In the genomic region with DNA sequence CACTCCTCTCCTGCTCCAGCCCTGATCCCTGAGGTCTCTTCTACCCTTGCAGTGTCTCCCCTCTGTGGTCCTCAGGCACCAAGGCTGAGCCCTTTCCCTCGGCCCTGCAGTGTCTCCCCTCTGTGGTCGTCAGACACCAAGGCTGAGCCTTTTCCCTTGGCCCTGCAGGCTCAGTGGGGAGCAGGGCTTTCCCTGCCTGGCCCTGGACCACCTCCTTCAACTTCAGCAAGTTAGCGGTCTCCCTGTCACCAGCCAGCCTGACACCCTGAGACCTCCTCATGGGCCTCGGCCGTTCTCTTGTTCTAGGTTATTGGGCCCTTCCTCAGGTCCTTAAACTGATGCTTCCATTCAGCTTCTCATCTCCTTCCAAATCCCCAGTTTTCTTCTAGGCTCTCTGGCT, we compare ENCODE assay signal across 12 cellular contexts. TPM values are rescaled to one million over a fixed set of nuclear protein-coding genes. Genes with fewer than 3 reads are reported as not detected.
DNase-seq lines count a peak whose midpoint lies in the region; ATAC-seq and TF ChIP-seq lines count a peak whose summit lies in the region.
"Had no signal": no experiment of that assay in that cellular context is flagged by ENCODE, and none has a peak within 500 bp of the region (broad histone marks: within the 10 kb centered on the region; RNA-seq: fewer than 3 reads in every experiment).

No MANE protein-coding gene starts in this region.

- H3K4me3 ChIP-seq in BLaER1 (peak overlapping the region; percentile 90; the same call in 1 of the 2 replicates), GM23338 (no peak overlapping the region)
- H3K4me3 ChIP-seq: gastrocnemius medialis had no signal

- peak overlapping the region; percentile 98 for H3K4me2 ChIP-seq in BLaER1
- H3K4me2 ChIP-seq in GM23338 = no peak overlapping the region

- no peak overlapping the region for H2AFZ ChIP-seq in GM23338

- H3K27me3 Mint-ChIP-seq in GM23338 (ENCODE audit: insufficient read depth, low read depth, poor library complexity) = peaks cover 17% of the 10 kb centered on the region
- no peaks in the 10 kb centered on the region for H3K27me3 Mint-ChIP-seq in activated T-helper 17 cell treated with anti-CD3 and anti-CD28 coated beads, Interleukin-2, amount 50 U/mL, for 72 hours
- no peaks in the 10 kb centered on the region for H3K27me3 Mint-ChIP-seq in naive B cell

- H3K4me3 Mint-ChIP-seq in GM23338 (no peak overlapping the region), naive B cell (peak overlapping the region in 7 of 8 donors; percentile 85 to 95 (median 90))
- peak overlapping the region; percentile 99 for H3K4me3 Mint-ChIP-seq in activated T-helper 17 cell treated with anti-CD3 and anti-CD28 coated beads, Interleukin-2, amount 50 U/mL, for 72 hours
- H3K4me3 Mint-ChIP-seq: brain had no signal

- H3K4me1 ChIP-seq in BLaER1 (peaks cover 81% of the 10 kb centered on the region), GM23338 (ENCODE audit: insufficient read depth) (peaks cover 30% of the 10 kb centered on the region)
- H3K4me1 ChIP-seq: gastrocnemius medialis had no signal

- H4K20me1 ChIP-seq in BLaER1 (peaks cover 78% of the 10 kb centered on the region), GM23338 (replicated peaks; ENCODE audit: insufficient read depth) (no peaks in the 10 kb centered on the region)

- 0 out of 2 replicates have a peak overlapping the region, but pooled peaks have one; percentile 80 for H3K27ac Mint-ChIP-seq in GM23338
- H3K27ac Mint-ChIP-seq in activated T-helper 17 cell treated with anti-CD3 and anti-CD28 coated beads, Interleukin-2, amount 50 U/mL, for 72 hours = peak overlapping the region; percentile 95
- H3K27ac Mint-ChIP-seq in naive B cell = peak overlapping the region; percentile 95 to 99 (median 99)

- peak overlapping the region; percentile 98 for H3K9ac ChIP-seq in BLaER1

- H3K9me3 Mint-ChIP-seq in GM23338 (no peaks in the 10 kb centered on the region), naive B cell (no peaks in the 10 kb centered on the region)
- H3K9me3 Mint-ChIP-seq in activated T-helper 17 cell treated with anti-CD3 and anti-CD28 coated beads, Interleukin-2, amount 50 U/mL, for 72 hours = no peaks in the 10 kb centered on the region

- H3K36me3 Mint-ChIP-seq in GM23338 (ENCODE audit: low read depth) = peaks cover 3% of the 10 kb centered on the region; the same call in 1 of the 3 replicates
- peaks cover 79% of the 10 kb centered on the region for H3K36me3 Mint-ChIP-seq in activated T-helper 17 cell treated with anti-CD3 and anti-CD28 coated beads, Interleukin-2, amount 50 U/mL, for 72 hours (ENCODE audit: low read depth)
- peaks cover 6 to 7% of the 10 kb centered on the region in 2 donors for H3K36me3 Mint-ChIP-seq in naive B cell
- H3K36me3 Mint-ChIP-seq: brain had no signal

- H3K36me3 ChIP-seq in BLaER1 = peaks cover 54% of the 10 kb centered on the region
- no peaks in the 10 kb centered on the region for H3K36me3 ChIP-seq in GM23338 (ENCODE audit: insufficient read depth)
- H3K36me3 ChIP-seq: gastrocnemius medialis, WERI-Rb-1 had no signal

- no peaks in the 10 kb centered on the region for H3K9me3 ChIP-seq in BLaER1
- H3K9me3 ChIP-seq: gastrocnemius medialis had no signal

- H3K27ac ChIP-seq in BLaER1 (peak overlapping the region; percentile 98), GM23338 (ENCODE audit: low read depth) (no peak overlapping the region)
- H3K27ac ChIP-seq: gastrocnemius medialis, WERI-Rb-1 had no signal

- H3K4me1 Mint-ChIP-seq in GM23338 (peaks cover 41% of the 10 kb centered on the region), naive B cell (peaks cover 57 to 83% (median 80%) of the 10 kb centered on the region in 3 donors)
- peaks cover 39% of the 10 kb centered on the region for H3K4me1 Mint-ChIP-seq in activated T-helper 17 cell treated with anti-CD3 and anti-CD28 coated beads, Interleukin-2, amount 50 U/mL, for 72 hours

- ATAC-seq in GM23338 (no peak), naive B cell (ENCODE audit: low read depth in 2 of 2) (no peak), GM21526 (IDR thresholded peaks at IDR 0.05; ENCODE audit: low FRiP score, unreplicated experiment) (no peak)
- no peak for ATAC-seq in activated T-helper 17 cell treated with anti-CD3 and anti-CD28 coated beads, Interleukin-2, amount 50 U/mL, for 72 hours (replicated peaks)
- ATAC-seq: gastrocnemius medialis had no signal

- no peak for DNase-seq in GM23338 (ENCODE audit: low spot score)
- DNase-seq in naive B cell = no peak
- DNase-seq in NCI-H446 (lab: John Stamatoyannopoulos, UW) = no peak
- DNase-seq in islet precursor cell = no peak
- DNase-seq in NCI-H69 (lab: John Stamatoyannopoulos, UW) = no peak
- DNase-seq: NCI-H2029 treated with DMSO at 0.1 percent for 48 hours, WERI-Rb-1 had no signal

- peaks cover 11% of the 10 kb centered on the region; the same call in 1 of the 2 replicates for H3F3A ChIP-seq in GM23338 (replicated peaks; ENCODE audit: low read depth)

- H3K27me3 ChIP-seq in BLaER1 = no peaks in the 10 kb centered on the region
- peaks cover 11% of the 10 kb centered on the region for H3K27me3 ChIP-seq in GM23338 (ENCODE audit: insufficient read depth)

- H3K9me2 ChIP-seq in GM23338 (ENCODE audit: insufficient read depth) = no peaks in the 10 kb centered on the region

- no peak for TF ChIP-seq CTCF in GM23338 (conservative IDR thresholded peaks at IDR 0.05; ENCODE audit: low read depth in 2 of 2)

- no peaks in the 10 kb centered on the region for H3K79me2 ChIP-seq in GM23338 (replicated peaks; ENCODE audit: insufficient read depth)

TF ChIP-seq in GM23338, 12 proteins besides CTCF, POLR2A, EP300 and RAD21 (continues in another document):
- TF ChIP-seq, protein P1, sequence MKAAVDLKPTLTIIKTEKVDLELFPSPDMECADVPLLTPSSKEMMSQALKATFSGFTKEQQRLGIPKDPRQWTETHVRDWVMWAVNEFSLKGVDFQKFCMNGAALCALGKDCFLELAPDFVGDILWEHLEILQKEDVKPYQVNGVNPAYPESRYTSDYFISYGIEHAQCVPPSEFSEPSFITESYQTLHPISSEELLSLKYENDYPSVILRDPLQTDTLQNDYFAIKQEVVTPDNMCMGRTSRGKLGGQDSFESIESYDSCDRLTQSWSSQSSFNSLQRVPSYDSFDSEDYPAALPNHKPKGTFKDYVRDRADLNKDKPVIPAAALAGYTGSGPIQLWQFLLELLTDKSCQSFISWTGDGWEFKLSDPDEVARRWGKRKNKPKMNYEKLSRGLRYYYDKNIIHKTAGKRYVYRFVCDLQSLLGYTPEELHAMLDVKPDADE (IDR thresholded peaks at IDR 0.05) = no peak
- TF ChIP-seq NANOG (IDR thresholded peaks at IDR 0.05; ENCODE audit: borderline replicate concordance) (no peak), EZH2phosphoT487 (IDR thresholded peaks at IDR 0.05; ENCODE audit: unreplicated experiment) (no peak), ZNF331 (CRISPR knock-in tag; IDR thresholded peaks at IDR 0.05; ENCODE audit: low read depth) (no peak), ZNF114 (CRISPR knock-in tag; IDR thresholded peaks at IDR 0.05) (no peak), POLR2AphosphoS5 (IDR thresholded peaks at IDR 0.05; ENCODE audit: low read depth) (no peak), STAT1 (IDR thresholded peaks at IDR 0.05; ENCODE audit: unreplicated experiment) (no peak)
- TF ChIP-seq, protein P2, sequence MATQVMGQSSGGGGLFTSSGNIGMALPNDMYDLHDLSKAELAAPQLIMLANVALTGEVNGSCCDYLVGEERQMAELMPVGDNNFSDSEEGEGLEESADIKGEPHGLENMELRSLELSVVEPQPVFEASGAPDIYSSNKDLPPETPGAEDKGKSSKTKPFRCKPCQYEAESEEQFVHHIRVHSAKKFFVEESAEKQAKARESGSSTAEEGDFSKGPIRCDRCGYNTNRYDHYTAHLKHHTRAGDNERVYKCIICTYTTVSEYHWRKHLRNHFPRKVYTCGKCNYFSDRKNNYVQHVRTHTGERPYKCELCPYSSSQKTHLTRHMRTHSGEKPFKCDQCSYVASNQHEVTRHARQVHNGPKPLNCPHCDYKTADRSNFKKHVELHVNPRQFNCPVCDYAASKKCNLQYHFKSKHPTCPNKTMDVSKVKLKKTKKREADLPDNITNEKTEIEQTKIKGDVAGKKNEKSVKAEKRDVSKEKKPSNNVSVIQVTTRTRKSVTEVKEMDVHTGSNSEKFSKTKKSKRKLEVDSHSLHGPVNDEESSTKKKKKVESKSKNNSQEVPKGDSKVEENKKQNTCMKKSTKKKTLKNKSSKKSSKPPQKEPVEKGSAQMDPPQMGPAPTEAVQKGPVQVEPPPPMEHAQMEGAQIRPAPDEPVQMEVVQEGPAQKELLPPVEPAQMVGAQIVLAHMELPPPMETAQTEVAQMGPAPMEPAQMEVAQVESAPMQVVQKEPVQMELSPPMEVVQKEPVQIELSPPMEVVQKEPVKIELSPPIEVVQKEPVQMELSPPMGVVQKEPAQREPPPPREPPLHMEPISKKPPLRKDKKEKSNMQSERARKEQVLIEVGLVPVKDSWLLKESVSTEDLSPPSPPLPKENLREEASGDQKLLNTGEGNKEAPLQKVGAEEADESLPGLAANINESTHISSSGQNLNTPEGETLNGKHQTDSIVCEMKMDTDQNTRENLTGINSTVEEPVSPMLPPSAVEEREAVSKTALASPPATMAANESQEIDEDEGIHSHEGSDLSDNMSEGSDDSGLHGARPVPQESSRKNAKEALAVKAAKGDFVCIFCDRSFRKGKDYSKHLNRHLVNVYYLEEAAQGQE (IDR thresholded peaks at IDR 0.05; ENCODE audit: unreplicated experiment) = no peak

RNA-seq across cellular contexts. Expression of a gene that starts 4.3 kb away (rescaled TPM):
- 5.9 and 8.5 TPM in 2 replicates for total RNA-seq in GM23338 (2014; rRNA removed; shearing (Covaris generic))
- polyA plus RNA-seq in GM23338 (2016; fragmentation: Nextera tagmentation; extraction: Ambion mirVana) (1.2 and 2.3 TPM in 2 replicates), naive B cell (ENCODE audit: low read depth in 6 of 6) (10 to 100 TPM in 2 of 6 donors, 1 to 10 TPM in 4; 1.2 to 11.8 (median 4.9) TPM)
- 10 to 100 TPM; 26.5 to 42.3 TPM for total RNA-seq in activated T-helper 17 cell treated with anti-CD3 and anti-CD28 coated beads, Interleukin-2, amount 50 U/mL, for 72 hours
